ENCODE assay signal across 9 cellular contexts in the genomic region with DNA sequence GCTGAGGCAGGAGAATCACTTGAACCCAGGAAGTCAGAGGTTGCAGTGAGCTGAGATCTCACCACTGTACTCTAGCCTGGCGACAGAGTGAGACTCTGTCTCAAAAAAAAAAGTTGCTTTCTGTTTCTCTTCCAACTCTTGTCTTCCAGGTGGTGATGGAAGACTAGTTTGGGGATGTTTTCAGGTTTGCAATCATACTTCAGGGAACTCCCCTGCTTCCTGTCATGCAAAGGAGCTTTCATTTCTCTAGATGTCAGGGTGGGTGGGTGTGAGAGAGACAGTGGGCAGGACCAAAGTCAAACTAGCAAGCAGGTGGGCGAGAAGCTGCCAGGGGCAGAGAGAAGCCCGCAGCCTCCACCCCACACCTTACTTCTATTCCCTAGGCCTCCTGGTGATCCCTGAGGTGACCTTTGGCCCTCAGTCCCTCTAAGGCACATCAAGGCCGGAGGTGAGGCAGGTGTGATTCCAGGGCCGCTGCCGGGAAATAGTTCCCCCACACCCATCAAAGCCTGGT. TPM values are rescaled to one million over a fixed set of nuclear protein-coding genes. Genes with fewer than 3 reads are reported as not detected.
DNase-seq lines count a peak whose midpoint lies in the region; ATAC-seq and TF ChIP-seq lines count a peak whose summit lies in the region.
"Had no signal": no experiment of that assay in that cellular context is flagged by ENCODE, and none has a peak within 500 bp of the region (broad histone marks: within the 10 kb centered on the region; RNA-seq: fewer than 3 reads in every experiment).

No MANE protein-coding gene starts in this region.

- POLR2A ChIA-PET in CD4-positive, alpha-beta memory T cell (lab: Charles Lee; ENCODE audit: partially characterized antibody): interaction anchor here (1.5 to 3.6 kb wide), 3 partner anchors 7 to 231 kb away, joined by 5 to 13 read pairs (median 6); partner anchors contain the start of genes CCNE1 and POP4

- H3K27me3 ChIP-seq in CD4-positive, alpha-beta memory T cell (ENCODE audit: insufficient read depth, low read length): no peaks in the 10 kb centered on the region
- no peaks in the 10 kb centered on the region for H3K27me3 ChIP-seq in ovary

- no peaks in the 10 kb centered on the region for H3K36me3 ChIP-seq in CD4-positive, alpha-beta memory T cell (ENCODE audit: insufficient read depth, low read length)
- no peaks in the 10 kb centered on the region for H3K36me3 ChIP-seq in ovary
- H3K36me3 ChIP-seq: BLaER1 treated with 17β-estradiol and CSF1 and Interleukin-3, amounts not matched to agents 10 nM and 100 nM had no signal

- TF ChIP-seq CTCF in ovary (IDR thresholded peaks at IDR 0.05): no peak

- no peak for TF ChIP-seq POLR2A in ovary (IDR thresholded peaks at IDR 0.05)

- H3K4me1 ChIP-seq in CD4-positive, alpha-beta memory T cell (ENCODE audit: insufficient read depth, low read length): peaks cover 24% of the 10 kb centered on the region
- H3K4me1 ChIP-seq in ovary (ENCODE audit: insufficient read depth): no peaks in the 10 kb centered on the region

- peaks cover 9 to 45% (median 26%) of the 10 kb centered on the region in 4 donors for H3K4me1 Mint-ChIP-seq in CD4-positive, alpha-beta memory T cell
- H3K4me1 Mint-ChIP-seq in activated naive CD8-positive, alpha-beta T cell treated with anti-CD3 and anti-CD28 coated beads, Interleukin-2, amount 50 U/mL, for 24 hours: peaks cover 35% of the 10 kb centered on the region

- H3K27me3 Mint-ChIP-seq in CD4-positive, alpha-beta memory T cell: peaks cover 0 to 1% of the 10 kb centered on the region in 2 donors
- H3K27me3 Mint-ChIP-seq in activated naive CD8-positive, alpha-beta T cell treated with anti-CD3 and anti-CD28 coated beads, Interleukin-2, amount 50 U/mL, for 24 hours: no peaks in the 10 kb centered on the region

- peak overlapping the region; percentile 82 to 98 (median 96) for H3K27ac Mint-ChIP-seq in CD4-positive, alpha-beta memory T cell
- peak overlapping the region; percentile 90 for H3K27ac Mint-ChIP-seq in activated naive CD8-positive, alpha-beta T cell treated with anti-CD3 and anti-CD28 coated beads, Interleukin-2, amount 50 U/mL, for 24 hours

- no peak for TF ChIP-seq EP300 in ovary (IDR thresholded peaks at IDR 0.05)

- H3K4me3 ChIP-seq in CD4-positive, alpha-beta memory T cell (ENCODE audit: low read length in 2 of 2): no peak overlapping the region
- H3K4me3 ChIP-seq in ovary: no peak overlapping the region
- H3K4me3 ChIP-seq: BLaER1 treated with 17β-estradiol and CSF1 and Interleukin-3, amounts not matched to agents 10 nM and 100 nM had no signal

- DNase-seq in CD4-positive, alpha-beta memory T cell: peak; percentile 50 to 77 (median 67)
- DNase-seq in activated naive CD8-positive, alpha-beta T cell treated with anti-CD3 and anti-CD28 coated beads, Interleukin-2, amount 50 U/mL, for 24 hours: peak; percentile 46
- no peak for DNase-seq in cortex of kidney (lab: John Stamatoyannopoulos, UW)
- no peak for DNase-seq in ovary
- DNase-seq in NCI-H146 treated with DMSO at 0.1 percent for 48 hours (lab: John Stamatoyannopoulos, UW; ENCODE audit: unreplicated experiment): no peak
- DNase-seq in NCI-H2107 (lab: John Stamatoyannopoulos, UW): no peak

- intact Hi-C loops in CD4-positive, alpha-beta memory T cell (cut with micrococcal nuclease): no loop called here
- intact Hi-C loops in ovary (cut with DNase I): no loop called here

- ATAC-seq in GM19463 (IDR thresholded peaks at IDR 0.05; ENCODE audit: unreplicated experiment) (peak; percentile 75), HG03378 (IDR thresholded peaks at IDR 0.05; ENCODE audit: unreplicated experiment) (peak; percentile 73)
- ATAC-seq in activated naive CD8-positive, alpha-beta T cell treated with anti-CD3 and anti-CD28 coated beads, Interleukin-2, amount 50 U/mL, for 24 hours: peak; percentile 82

- WGBS in ovary, 3 donors: 55 to 72% (median 60%) methylated on average over 6 of the region's 6 CpGs

- CTCF ChIA-PET in CD4-positive, alpha-beta memory T cell (lab: Charles Lee; ENCODE audit: partially characterized antibody): interaction anchor here (1.2 kb wide), 1 partner anchor 16 kb away, joined by 3 read pairs; no protein-coding TSS in a partner anchor

- H3K9me3 ChIP-seq in CD4-positive, alpha-beta memory T cell (ENCODE audit: control insufficient read depth in 1 of 2, low read length in 2 of 2): no peaks in the 10 kb centered on the region
- H3K9me3 ChIP-seq in ovary: no peaks in the 10 kb centered on the region
- H3K9me3 ChIP-seq: BLaER1 treated with 17β-estradiol and CSF1 and Interleukin-3, amounts not matched to agents 10 nM and 100 nM had no signal

- H3K9me3 Mint-ChIP-seq in CD4-positive, alpha-beta memory T cell: no peaks in the 10 kb centered on the region
- no peaks in the 10 kb centered on the region for H3K9me3 Mint-ChIP-seq in activated naive CD8-positive, alpha-beta T cell treated with anti-CD3 and anti-CD28 coated beads, Interleukin-2, amount 50 U/mL, for 24 hours

- H3K4me3 Mint-ChIP-seq in CD4-positive, alpha-beta memory T cell: peak overlapping the region; percentile 21 to 86 (median 72)
- peak overlapping the region; percentile 68 for H3K4me3 Mint-ChIP-seq in activated naive CD8-positive, alpha-beta T cell treated with anti-CD3 and anti-CD28 coated beads, Interleukin-2, amount 50 U/mL, for 24 hours

- H3K27ac ChIP-seq in CD4-positive, alpha-beta memory T cell (ENCODE audit: low read depth, low read length): peak overlapping the region; percentile 50
- H3K27ac ChIP-seq in ovary: no peak overlapping the region
- H3K27ac ChIP-seq: BLaER1 treated with 17β-estradiol and CSF1 and Interleukin-3, amounts not matched to agents 10 nM and 100 nM had no signal

- no peaks in the 10 kb centered on the region for H3K36me3 Mint-ChIP-seq in CD4-positive, alpha-beta memory T cell
- H3K36me3 Mint-ChIP-seq in activated naive CD8-positive, alpha-beta T cell treated with anti-CD3 and anti-CD28 coated beads, Interleukin-2, amount 50 U/mL, for 24 hours (ENCODE audit: low read depth): no peaks in the 10 kb centered on the region

RNA-seq across cellular contexts. Expression of gene CCNE1, which starts 25.7 kb away (rescaled TPM):
- 1 to 10 TPM; 2.9 to 3.4 TPM for total RNA-seq in CD4-positive, alpha-beta memory T cell
- polyA plus RNA-seq in CD4-positive, alpha-beta memory T cell: under 1 TPM; 0.50 to 0.89 TPM
- total RNA-seq in ovary: 1 to 10 TPM in 3 of 7 donors, under 1 TPM in 4; 0.36 to 1.8 (median 0.98) TPM
- 1 to 10 TPM in 1 of 2 donors, under 1 TPM in 1; 0.94 to 2.7 TPM for polyA plus RNA-seq in ovary

Comparison
In these comparisons a context has a peak if more than half of its experiments do, and no peak if none do; other contexts are left out.
1. DNase-seq: peak in CD4-positive, alpha-beta memory T cell (5 of 5) and activated naive CD8-positive, alpha-beta T cell treated with anti-CD3 and anti-CD28 coated beads, Interleukin-2, amount 50 U/mL, for 24 hours (single experiment); none in cortex of kidney (single experiment), ovary (0 of 5), NCI-H146 treated with DMSO at 0.1 percent for 48 hours (single experiment) and NCI-H2107 (single experiment).
2. Peak in every context shown above with its lines, with median percentiles within 50 percentile points of each other: ATAC-seq.